ENCODE assay signal across 18 cellular contexts in the genomic region with DNA sequence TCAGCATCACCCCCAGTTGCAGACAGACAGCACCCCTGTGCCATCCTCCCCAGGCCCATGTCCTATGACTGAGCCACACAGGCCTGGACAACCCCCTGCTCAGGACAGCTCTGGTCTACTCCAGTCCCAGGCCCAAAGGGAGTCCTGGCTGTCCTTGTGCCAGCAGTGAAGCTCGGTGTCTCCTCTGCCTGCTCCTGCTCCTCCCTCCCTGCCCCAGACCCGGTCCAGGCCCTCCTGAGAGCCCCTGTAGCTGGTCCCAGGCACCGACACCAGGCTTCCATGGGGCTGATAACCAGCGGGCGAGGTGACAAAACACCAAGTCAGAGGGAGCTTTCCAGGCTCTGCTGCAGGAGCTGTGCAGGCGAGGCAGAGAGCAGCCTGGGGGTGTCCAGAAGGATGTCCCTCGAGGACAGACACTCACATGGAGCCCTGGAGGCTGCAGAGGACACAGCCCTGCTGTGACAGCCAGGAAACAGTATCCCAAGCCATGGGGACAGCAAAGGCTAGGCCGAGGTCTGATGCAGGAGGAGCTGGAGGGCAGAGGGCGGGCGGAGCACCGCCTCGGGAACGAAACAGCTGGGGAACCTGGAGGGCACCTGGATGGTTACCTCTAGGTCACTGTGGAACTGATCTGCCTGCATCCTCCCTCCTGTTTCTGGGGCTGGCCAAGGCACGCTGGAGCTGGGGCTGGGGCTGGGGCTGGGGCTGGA.
A peak's percentile ranks its signal among the peaks of the same experiment; 100 is the strongest.
DNase-seq lines count a peak whose midpoint lies in the region; ATAC-seq, FAIRE-seq and TF ChIP-seq lines count a peak whose summit lies in the region.
"Had no signal": no experiment of that assay in that cellular context is flagged by ENCODE, and none has a peak within 500 bp of the region (broad histone marks: within the 10 kb centered on the region; RNA-seq: fewer than 3 reads in every experiment).

No MANE protein-coding gene starts in this region.

- no peak overlapping the region for H3K4me3 Mint-ChIP-seq in stimulated activated naive CD8-positive, alpha-beta T cell treated with anti-CD3 and anti-CD28 coated beads, Interleukin-15, amount 100 ng/mL, for 72 hours
- H3K4me3 Mint-ChIP-seq in endodermal cell, result no peak overlapping the region
- H3K4me3 Mint-ChIP-seq: CD14-positive monocyte had no signal

- peak overlapping the region; percentile 91 for H2AK5ac ChIP-seq in neuronal stem cell (ENCODE audit: low read depth, low read length)

- H3K4me3 ChIP-seq in endodermal cell (ENCODE audit: low read length) (no peak overlapping the region), neuronal stem cell (ENCODE audit: low read length in 2 of 2) (no peak overlapping the region)
- H3K4me3 ChIP-seq: A549, HAP-1 had no signal

- H3K36me3 Mint-ChIP-seq in endodermal cell (ENCODE audit: low read depth), result no peaks in the 10 kb centered on the region
- H3K36me3 Mint-ChIP-seq: CD14-positive monocyte, IgD-negative memory B cell had no signal

- H4K91ac ChIP-seq in neuronal stem cell (ENCODE audit: low read depth, low read length, poor library complexity), result peak overlapping the region; percentile 4

- peak overlapping the region; percentile 50 for H2BK120ac ChIP-seq in neuronal stem cell (ENCODE audit: low read depth, low read length)

- no peaks in the 10 kb centered on the region for H3K9me3 Mint-ChIP-seq in stimulated activated naive CD8-positive, alpha-beta T cell treated with anti-CD3 and anti-CD28 coated beads, Interleukin-15, amount 100 ng/mL, for 72 hours
- H3K9me3 Mint-ChIP-seq in endodermal cell, result no peaks in the 10 kb centered on the region

- H3K4me1 ChIP-seq in endodermal cell (ENCODE audit: control insufficient read depth, insufficient read depth, low read length), result peaks cover 11% of the 10 kb centered on the region
- H3K4me1 ChIP-seq in neuronal stem cell (ENCODE audit: control insufficient read depth in 2 of 2, insufficient read depth in 1 of 2, low read depth in 1 of 2, low read length in 2 of 2), result peaks cover 24 to 33% of the 10 kb centered on the region in 2 donors
- H3K4me1 ChIP-seq: A549 had no signal

- H2BK5ac ChIP-seq in neuronal stem cell (ENCODE audit: low read length), result no peak overlapping the region

- H3K18ac ChIP-seq in neuronal stem cell (ENCODE audit: low read length), result peak overlapping the region; percentile 23

- no peaks in the 10 kb centered on the region for H3K4me1 Mint-ChIP-seq in stimulated activated naive CD8-positive, alpha-beta T cell treated with anti-CD3 and anti-CD28 coated beads, Interleukin-15, amount 100 ng/mL, for 72 hours
- peaks cover 9% of the 10 kb centered on the region for H3K4me1 Mint-ChIP-seq in endodermal cell
- H3K4me1 Mint-ChIP-seq: CD14-positive monocyte, IgD-negative memory B cell had no signal

- H3K36me3 ChIP-seq in endodermal cell (ENCODE audit: control insufficient read depth, insufficient read depth, low read length) (no peaks in the 10 kb centered on the region), neuronal stem cell (replicated peaks in 1 of 2; ENCODE audit: control insufficient read depth in 2 of 2, insufficient read depth in 2 of 2, low read length in 2 of 2) (no peaks in the 10 kb centered on the region)
- H3K36me3 ChIP-seq: HAP-1 had no signal

- WGBS in endodermal cell (ENCODE audit: insufficient coverage in 1 of 2, insufficient read length in 1 of 2), 2 experiments, result 88 to 89% methylated on average over 7 to 14 of the region's 14 CpGs
- WGBS in neuronal stem cell (ENCODE audit: extremely low coverage in 2 of 2, insufficient read length in 2 of 2, insufficient replicate concordance in 1 of 2), 2 donors, result no CpG with 5 or more reads among the region's 14 CpGs

- H3K9me3 ChIP-seq in endodermal cell (ENCODE audit: control insufficient read depth, low read length) (no peaks in the 10 kb centered on the region), neuronal stem cell (replicated peaks in 1 of 2; ENCODE audit: control insufficient read depth in 2 of 2, insufficient read depth in 1 of 2, low read depth in 1 of 2, low read length in 2 of 2) (no peaks in the 10 kb centered on the region)
- H3K9me3 ChIP-seq: A549, Caco-2, HAP-1 had no signal

- ATAC-seq in stimulated activated naive CD8-positive, alpha-beta T cell treated with anti-CD3 and anti-CD28 coated beads, Interleukin-15, Interleukin-2, amounts not matched to agents 100 U/mL and 50 U/mL, for 24 hours, result peak; percentile 12
- ATAC-seq in stimulated activated naive CD8-positive, alpha-beta T cell treated with anti-CD3 and anti-CD28 coated beads, Interleukin-15, amount 100 ng/mL, for 72 hours, result no peak
- no peak for ATAC-seq in GM18868 (IDR thresholded peaks at IDR 0.05; ENCODE audit: unreplicated experiment)
- ATAC-seq: A549 had no signal

- H3K4me2 ChIP-seq in neuronal stem cell (ENCODE audit: insufficient read depth, low read length, poor library complexity, severe bottlenecking), result no peak overlapping the region
- H3K4me2 ChIP-seq: A549 had no signal

- H3K14ac ChIP-seq in neuronal stem cell (ENCODE audit: low read length), result no peak overlapping the region

- peak overlapping the region; percentile 35 for H2BK12ac ChIP-seq in neuronal stem cell (ENCODE audit: low read length)

- no peak for TF ChIP-seq CTCF in endodermal cell (conservative IDR thresholded peaks at IDR 0.05)

- H3K27me3 ChIP-seq in endodermal cell (ENCODE audit: control insufficient read depth, insufficient read depth, low read length, poor library complexity, severe bottlenecking), result no peaks in the 10 kb centered on the region
- H3K27me3 ChIP-seq in neuronal stem cell (ENCODE audit: control insufficient read depth in 3 of 3, insufficient read depth in 3 of 3, low read depth in 1 of 3, low read length in 3 of 3), result no peaks in the 10 kb centered on the region

- H3K79me1 ChIP-seq in neuronal stem cell (ENCODE audit: low read depth, low read length), result no peaks in the 10 kb centered on the region

- no peak for FAIRE-seq in urothelium cell line (lab: Jason Lieb, UNC)
- FAIRE-seq: A549 had no signal

- peak overlapping the region; percentile 46 for H2AFZ ChIP-seq in neuronal stem cell (ENCODE audit: low read length)

- no peak overlapping the region for H3K23ac ChIP-seq in neuronal stem cell (ENCODE audit: low read depth, low read length, poor library complexity)

- no peak for DNase-seq in stimulated activated naive CD8-positive, alpha-beta T cell treated with anti-CD3 and anti-CD28 coated beads, Interleukin-15, Interleukin-2, amounts not matched to agents 100 U/mL and 50 U/mL, for 24 hours
- DNase-seq in stimulated activated naive CD8-positive, alpha-beta T cell treated with anti-CD3 and anti-CD28 coated beads, Interleukin-15, amount 100 ng/mL, for 72 hours, result no peak
- DNase-seq in endodermal cell, result peak; percentile 47
- no peak for DNase-seq in neuronal stem cell (ENCODE audit: low spot score)
- DNase-seq in HPDE6-E6E7 (ENCODE audit: extremely low spot score), result no peak
- DNase-seq in urothelium cell line (ENCODE audit: low spot score), result no peak
- DNase-seq: Caco-2, EL, Kasumi-1, MM.1S, NCI-H1092 treated with DMSO at 0.1 percent for 48 hours, NCI-H2107, SIG-M5 had no signal

- H2BK15ac ChIP-seq in neuronal stem cell (ENCODE audit: low read length), result peak overlapping the region; percentile 84

- H3K27ac ChIP-seq in endodermal cell (ENCODE audit: low read depth, low read length) (no peak overlapping the region), neuronal stem cell (replicated peaks; ENCODE audit: low read length) (no peak overlapping the region)
- H3K27ac ChIP-seq: A549 had no signal

- peak overlapping the region in 1 of 2 donors; percentile 34 for H3K27ac Mint-ChIP-seq in stimulated activated naive CD8-positive, alpha-beta T cell treated with anti-CD3 and anti-CD28 coated beads, Interleukin-15, amount 100 ng/mL, for 72 hours
- H3K27ac Mint-ChIP-seq in endodermal cell, result peak overlapping the region; percentile 13
- H3K27ac Mint-ChIP-seq: CD14-positive monocyte, IgD-negative memory B cell had no signal

- H3K9ac ChIP-seq in endodermal cell (ENCODE audit: extremely low read depth, low read length, poor library complexity, severe bottlenecking), result no peak overlapping the region
- peak overlapping the region; percentile 25 for H3K9ac ChIP-seq in neuronal stem cell (ENCODE audit: low read depth, low read length, poor library complexity)

- H4K8ac ChIP-seq in neuronal stem cell (ENCODE audit: low read depth, low read length), result no peak overlapping the region

- peak overlapping the region; percentile 54 for H3K4ac ChIP-seq in neuronal stem cell (ENCODE audit: low read length)

- H3K27me3 Mint-ChIP-seq in stimulated activated naive CD8-positive, alpha-beta T cell treated with anti-CD3 and anti-CD28 coated beads, Interleukin-15, amount 100 ng/mL, for 72 hours, result peaks cover 64% of the 10 kb centered on the region
- H3K27me3 Mint-ChIP-seq in endodermal cell (ENCODE audit: insufficient read depth), result peaks cover 16% of the 10 kb centered on the region
